8 cellular contexts compared by ENCODE assay signal in genomic region chr1:211648980-211649934, GRCh38. TPM values are rescaled to one million over a fixed set of nuclear protein-coding genes. Genes with fewer than 3 reads are reported as not detected.
DNase-seq lines count a peak whose midpoint lies in the region; ATAC-seq and TF ChIP-seq lines count a peak whose summit lies in the region.

No MANE protein-coding gene starts in this region.

- no peak overlapping the region for H3K4me3 Mint-ChIP-seq in activated CD4-positive, alpha-beta memory T cell treated with anti-CD3 and anti-CD28 coated beads for 36 hours

- no peaks in the 10 kb centered on the region for H3K27me3 ChIP-seq in foreskin keratinocyte

- intact Hi-C loops in activated CD4-positive, alpha-beta memory T cell treated with anti-CD3 and anti-CD28 coated beads for 36 hours (cut with micrococcal nuclease): no loop called here

- H3K4me1 ChIP-seq in foreskin keratinocyte: peaks cover 9% of the 10 kb centered on the region

- H3K9me3 Mint-ChIP-seq in activated CD4-positive, alpha-beta memory T cell treated with anti-CD3 and anti-CD28 coated beads for 36 hours: no peaks in the 10 kb centered on the region

- no peak overlapping the region for H3K27ac Mint-ChIP-seq in activated CD4-positive, alpha-beta memory T cell treated with anti-CD3 and anti-CD28 coated beads for 36 hours

- H3K36me3 Mint-ChIP-seq in activated CD4-positive, alpha-beta memory T cell treated with anti-CD3 and anti-CD28 coated beads for 36 hours: no peaks in the 10 kb centered on the region

- CTCF ChIA-PET in activated CD4-positive, alpha-beta memory T cell treated with anti-CD3 and anti-CD28 coated beads for 36 hours (lab: Charles Lee): interaction anchor here (0.8 to 6.9 kb wide), 4 partner anchors 9 to 136 kb away, joined by 4 to 73 read pairs (median 4); no protein-coding TSS in a partner anchor

- DNase-seq in ELR (ENCODE audit: low read depth): peak; percentile 55
- DNase-seq in activated CD4-positive, alpha-beta memory T cell treated with anti-CD3 and anti-CD28 coated beads for 36 hours: peak; percentile 36
- peak; percentile 44 for DNase-seq in kidney glomerular epithelial cell (lab: John Stamatoyannopoulos, UW)
- DNase-seq in foreskin keratinocyte: no peak
- DNase-seq in amniotic stem cell (lab: John Stamatoyannopoulos, UW): no peak
- no peak for DNase-seq in RKO (ENCODE audit: low spot score)

- no peak overlapping the region for H3K27ac ChIP-seq in foreskin keratinocyte

- ATAC-seq in HG02885 (IDR thresholded peaks at IDR 0.05; ENCODE audit: poor library complexity, unreplicated experiment) (peak; percentile 78), foreskin keratinocyte (no peak), HG03520 (IDR thresholded peaks at IDR 0.05; ENCODE audit: unreplicated experiment) (no peak)

- no peak for TF ChIP-seq CTCF in foreskin keratinocyte (conservative IDR thresholded peaks at IDR 0.05)

- POLR2A ChIA-PET in activated CD4-positive, alpha-beta memory T cell treated with anti-CD3 and anti-CD28 coated beads for 36 hours (lab: Charles Lee): no interaction called here

- no peaks in the 10 kb centered on the region for H3K4me1 Mint-ChIP-seq in activated CD4-positive, alpha-beta memory T cell treated with anti-CD3 and anti-CD28 coated beads for 36 hours (ENCODE audit: low read depth)

- H3K27me3 Mint-ChIP-seq in activated CD4-positive, alpha-beta memory T cell treated with anti-CD3 and anti-CD28 coated beads for 36 hours: no peaks in the 10 kb centered on the region

RNA-seq across cellular contexts. Expression of gene NEK2, which starts 26.2 kb away (rescaled TPM):
- 10 to 100 TPM; 42.4 to 45.9 TPM for total RNA-seq in activated CD4-positive, alpha-beta memory T cell treated with anti-CD3 and anti-CD28 coated beads for 36 hours
- total RNA-seq in foreskin keratinocyte: 24.1 and 31.1 TPM in 2 replicates
- polyA plus RNA-seq in foreskin keratinocyte: 11.0 and 16.1 TPM in 2 replicates

Comparison
In these comparisons a context has a peak if more than half of its experiments do, and no peak if none do; other contexts are left out.
1. DNase-seq: peak in ELR (single experiment), activated CD4-positive, alpha-beta memory T cell treated with anti-CD3 and anti-CD28 coated beads for 36 hours (single experiment) and kidney glomerular epithelial cell (single experiment); none in foreskin keratinocyte (0 of 2), amniotic stem cell (single experiment) and RKO (single experiment).